ENCODE assay signal across 10 cellular contexts in genomic region chr5:156326718-156327259, GRCh38. TPM values are rescaled to one million over a fixed set of nuclear protein-coding genes. Genes with fewer than 3 reads are reported as not detected.
DNase-seq lines count a peak whose midpoint lies in the region; ATAC-seq and TF ChIP-seq lines count a peak whose summit lies in the region.
"Had no signal": no experiment of that assay in that cellular context is flagged by ENCODE, and none has a peak within 500 bp of the region (broad histone marks: within the 10 kb centered on the region; RNA-seq: fewer than 3 reads in every experiment).

SGCD (plus strand) TSS chr5:156327164.

- CTCF ChIA-PET in activated CD4-positive, alpha-beta memory T cell treated with anti-CD3 and anti-CD28 coated beads, Interleukin-2, amount 10 ng/mL, durations not matched to agents 7 days and 5 days (lab: Charles Lee) = no interaction called here

- H3K9me3 Mint-ChIP-seq in stimulated activated memory B cell treated with anti-CD40 and anti-IgM and Interleukin-4, amounts not matched to agents 10 μg/mL and 1 μg/mL and 100 μg/mL, for 72 hours = no peaks in the 10 kb centered on the region
- H3K9me3 Mint-ChIP-seq in activated CD4-positive, alpha-beta memory T cell treated with anti-CD3 and anti-CD28 coated beads, Interleukin-2, amount 10 ng/mL, durations not matched to agents 7 days and 5 days = no peaks in the 10 kb centered on the region

- H3K27ac Mint-ChIP-seq in stimulated activated memory B cell treated with anti-CD40 and anti-IgM and Interleukin-4, amounts not matched to agents 10 μg/mL and 1 μg/mL and 100 μg/mL, for 72 hours = no peak within 1 kb of the TSS
- H3K27ac Mint-ChIP-seq in activated CD4-positive, alpha-beta memory T cell treated with anti-CD3 and anti-CD28 coated beads, Interleukin-2, amount 10 ng/mL, durations not matched to agents 7 days and 5 days = no peak within 1 kb of the TSS

- POLR2A ChIA-PET in activated CD4-positive, alpha-beta memory T cell treated with anti-CD3 and anti-CD28 coated beads, Interleukin-2, amount 10 ng/mL, durations not matched to agents 7 days and 5 days (lab: Charles Lee) = no interaction called here

- TF ChIP-seq CTCF in coronary artery (IDR thresholded peaks at IDR 0.05) = no peak

- H3K4me3 Mint-ChIP-seq in stimulated activated memory B cell treated with anti-CD40 and anti-IgM and Interleukin-4, amounts not matched to agents 10 μg/mL and 1 μg/mL and 100 μg/mL, for 72 hours = no peak within 1 kb of the TSS
- no peak within 1 kb of the TSS for H3K4me3 Mint-ChIP-seq in activated CD4-positive, alpha-beta memory T cell treated with anti-CD3 and anti-CD28 coated beads, Interleukin-2, amount 10 ng/mL, durations not matched to agents 7 days and 5 days

- H3K27ac ChIP-seq in coronary artery = peak within 1 kb of the TSS; percentile 29 to 88

- H3K27me3 Mint-ChIP-seq in stimulated activated memory B cell treated with anti-CD40 and anti-IgM and Interleukin-4, amounts not matched to agents 10 μg/mL and 1 μg/mL and 100 μg/mL, for 72 hours = peaks cover 9% of the 10 kb centered on the region
- peaks cover 7% of the 10 kb centered on the region for H3K27me3 Mint-ChIP-seq in activated CD4-positive, alpha-beta memory T cell treated with anti-CD3 and anti-CD28 coated beads, Interleukin-2, amount 10 ng/mL, durations not matched to agents 7 days and 5 days

- H3K4me3 ChIP-seq in coronary artery = peak within 1 kb of the TSS; percentile 73

- intact Hi-C loops in left colon (cut with DNase I, micrococcal nuclease) = no loop called here

- DNase-seq in HS-5 (ENCODE audit: low read depth) (peak; percentile 20), coronary artery (ENCODE audit: low spot score) (peak; percentile 86), left colon (peak; percentile 18 to 26), RPMI8226 (no peak)
- DNase-seq in activated CD4-positive, alpha-beta memory T cell treated with anti-CD3 and anti-CD28 coated beads, Interleukin-2, amount 10 ng/mL, durations not matched to agents 7 days and 5 days = no peak
- DNase-seq in stimulated activated naive CD4-positive, alpha-beta T cell (lab: John Stamatoyannopoulos, UW) = no peak
- DNase-seq: effector CD8-positive, alpha-beta T cell; NCI-H526 had no signal

- H3K36me3 Mint-ChIP-seq in stimulated activated memory B cell treated with anti-CD40 and anti-IgM and Interleukin-4, amounts not matched to agents 10 μg/mL and 1 μg/mL and 100 μg/mL, for 72 hours = no peaks in the 10 kb centered on the region
- H3K36me3 Mint-ChIP-seq in activated CD4-positive, alpha-beta memory T cell treated with anti-CD3 and anti-CD28 coated beads, Interleukin-2, amount 10 ng/mL, durations not matched to agents 7 days and 5 days (ENCODE audit: low read depth) = no peaks in the 10 kb centered on the region

- H3K4me1 Mint-ChIP-seq in stimulated activated memory B cell treated with anti-CD40 and anti-IgM and Interleukin-4, amounts not matched to agents 10 μg/mL and 1 μg/mL and 100 μg/mL, for 72 hours = no peaks in the 10 kb centered on the region
- H3K4me1 Mint-ChIP-seq in activated CD4-positive, alpha-beta memory T cell treated with anti-CD3 and anti-CD28 coated beads, Interleukin-2, amount 10 ng/mL, durations not matched to agents 7 days and 5 days = no peaks in the 10 kb centered on the region

- ATAC-seq in left colon (no peak), HG02885 (IDR thresholded peaks at IDR 0.05; ENCODE audit: poor library complexity, unreplicated experiment) (no peak)
- peak; percentile 45 for ATAC-seq in stimulated activated memory B cell treated with anti-CD40 and anti-IgM and Interleukin-4, amounts not matched to agents 10 μg/mL and 1 μg/mL and 100 μg/mL, for 72 hours

RNA-seq across cellular contexts. Expression of gene SGCD, which starts in this region (rescaled TPM):
- 1 to 10 TPM; 1.0 to 3.2 TPM for total RNA-seq in left colon
- not detected for total RNA-seq in activated CD4-positive, alpha-beta memory T cell treated with anti-CD3 and anti-CD28 coated beads, Interleukin-2, amount 10 ng/mL, durations not matched to agents 7 days and 5 days

Comparison
In these comparisons a context has a peak if more than half of its experiments do, and no peak if none do; other contexts are left out.
1. DNase-seq: peak in HS-5 (single experiment), coronary artery (single experiment) and left colon (2 of 2); none in activated CD4-positive, alpha-beta memory T cell treated with anti-CD3 and anti-CD28 coated beads, Interleukin-2, amount 10 ng/mL, durations not matched to agents 7 days and 5 days (single experiment), stimulated activated naive CD4-positive, alpha-beta T cell (0 of 6) and RPMI8226 (single experiment).